9 cellular contexts compared by ENCODE assay signal in genomic region chr1:96538883-96539282, GRCh38.
DNase-seq lines count a peak whose midpoint lies in the region; ATAC-seq and TF ChIP-seq lines count a peak whose summit lies in the region.
"Had no signal": no experiment of that assay in that cellular context is flagged by ENCODE, and none has a peak within 500 bp of the region (broad histone marks: within the 10 kb centered on the region; RNA-seq: fewer than 3 reads in every experiment).

No MANE protein-coding gene starts in this region.

- TF ChIP-seq CTCF in adrenal gland (IDR thresholded peaks at IDR 0.05) (no peak), psoas muscle (IDR thresholded peaks at IDR 0.05) (no peak)

- intact Hi-C loops in adrenal gland (cut with DNase I) (no loop called here), psoas muscle (cut with DNase I) (no loop called here)

- H3K36me3 ChIP-seq in adrenal gland (replicated peaks in 1 of 2) (no peaks in the 10 kb centered on the region), psoas muscle (ENCODE audit: insufficient read depth in 1 of 2, low read depth in 1 of 2) (no peaks in the 10 kb centered on the region), HAP-1 (replicated peaks) (no peaks in the 10 kb centered on the region)

- WGBS in adrenal gland, 4 donors = 23 to 37% (median 30%) methylated on average over 5 of the region's 5 CpGs
- 16 to 28% (median 17%) methylated on average over 5 of the region's 5 CpGs for WGBS in psoas muscle, 3 donors

- H3K9me3 ChIP-seq in adrenal gland (replicated peaks in 1 of 3) (no peaks in the 10 kb centered on the region), psoas muscle (no peaks in the 10 kb centered on the region), HAP-1 (no peaks in the 10 kb centered on the region)

- H3K4me3 ChIP-seq in adrenal gland (no peak overlapping the region), psoas muscle (no peak overlapping the region), HAP-1 (no peak overlapping the region)

- H3K27me3 ChIP-seq in adrenal gland (no peaks in the 10 kb centered on the region), psoas muscle (ENCODE audit: insufficient read depth in 3 of 3, low read length in 2 of 3) (no peaks in the 10 kb centered on the region), HAP-1 (ENCODE audit: low read depth) (no peaks in the 10 kb centered on the region)

- ATAC-seq in psoas muscle = peak in 3 of 4 donors; percentile 34 to 64 (median 44)

- in situ Hi-C loops in HAP-1 (cut with MboI; ENCODE audit: low sequenced_read_pairs) = no loop called here

- no peak for TF ChIP-seq POLR2A in adrenal gland (IDR thresholded peaks at IDR 0.05)

- peak overlapping the region in 2 of 5 donors; percentile 36 to 71 for H3K27ac ChIP-seq in adrenal gland
- H3K27ac ChIP-seq in psoas muscle = peak overlapping the region; percentile 19

- peaks cover 3 to 7% of the 10 kb centered on the region in 2 donors for H3K4me1 ChIP-seq in adrenal gland (replicated peaks in 1 of 2)
- peaks cover 21% of the 10 kb centered on the region for H3K4me1 ChIP-seq in psoas muscle
- peaks cover 16% of the 10 kb centered on the region for H3K4me1 ChIP-seq in HAP-1

- DNase-seq in Ammon's horn (ENCODE audit: low spot score) = peak; percentile 22
- DNase-seq in adrenal gland = peak in 6 of 7 donors; percentile 20 to 65 (median 42)
- DNase-seq in glomerular visceral epithelial cell (ENCODE audit: extremely low spot score) = peak; percentile 82
- DNase-seq in psoas muscle = no peak
- no peak for DNase-seq in NCI-H524 treated with DMSO at 0.1 percent for 48 hours (lab: John Stamatoyannopoulos, UW)
- DNase-seq in HAP-1 (ENCODE audit: low spot score in 2 of 2) = no peak
- no peak for DNase-seq in retina
- DNase-seq in iPS-NIHi7 (ENCODE audit: extremely low spot score) = no peak
- DNase-seq: stimulated activated CD4-positive, alpha-beta T cell treated with anti-CD3 and anti-CD28 coated beads, Interleukin-4, amount 100 ng/mL, for 24 hours had no signal

Comparison
In these comparisons a context has a peak if more than half of its experiments do, and no peak if none do; other contexts are left out.
1. DNase-seq: peak in Ammon's horn (single experiment), adrenal gland (6 of 7) and glomerular visceral epithelial cell (single experiment); none in psoas muscle (0 of 2), NCI-H524 treated with DMSO at 0.1 percent for 48 hours (single experiment), HAP-1 (0 of 2), retina (single experiment) and iPS-NIHi7 (single experiment).